18 cellular contexts compared by ENCODE assay signal in the genomic region with DNA sequence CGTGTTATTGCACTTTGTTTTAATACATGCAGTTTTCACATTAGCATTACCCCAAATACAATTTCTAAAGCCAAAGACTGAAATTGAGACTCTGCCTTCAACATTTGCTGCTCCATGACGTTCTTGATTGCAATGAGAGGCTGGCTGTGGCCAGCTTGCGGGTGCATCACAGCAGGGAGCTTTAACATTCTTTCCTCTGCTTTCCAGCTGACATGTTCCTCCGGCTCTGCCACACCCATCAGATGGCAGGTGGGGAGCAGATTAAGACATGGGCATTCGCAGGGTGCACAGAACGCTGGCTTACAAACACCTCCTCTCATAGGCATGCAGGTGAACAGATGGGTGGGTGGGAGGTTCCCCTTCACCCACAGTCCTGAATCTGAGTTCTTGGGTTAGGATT.
DNase-seq lines count a peak whose midpoint lies in the region; ATAC-seq lines count a peak whose summit lies in the region.
"Had no signal": no experiment of that assay in that cellular context is flagged by ENCODE, and none has a peak within 500 bp of the region (broad histone marks: within the 10 kb centered on the region; RNA-seq: fewer than 3 reads in every experiment).

No MANE protein-coding gene starts in this region.

- WGBS in mesenchymal stem cell = 98% methylated on average over 4 of the region's 6 CpGs

- H2BK12ac ChIP-seq in mesenchymal stem cell (ENCODE audit: low read length in 2 of 2) = no peak overlapping the region

- no peak overlapping the region for H3K4me3 ChIP-seq in mesenchymal stem cell (ENCODE audit: insufficient read depth in 1 of 2, low read depth in 1 of 2, low read length in 2 of 2)
- H3K4me3 ChIP-seq: GM12878, K562, left lung had no signal

- no peak overlapping the region for H3K18ac ChIP-seq in mesenchymal stem cell (ENCODE audit: low read depth in 1 of 2, low read length in 2 of 2)

- DNase-seq in COR-L47 (lab: John Stamatoyannopoulos, UW) (peak; percentile 43), G401 (ENCODE audit: low spot score) (peak; percentile 12), NCI-H2171 treated with DMSO at 0.1 percent for 48 hours (lab: John Stamatoyannopoulos, UW) (peak; percentile 95), left colon (no peak), mesenchymal stem cell (no peak), SW480 (ENCODE audit: low spot score) (no peak)
- DNase-seq: activated CD4-positive, alpha-beta T cell treated with anti-CD3 and anti-CD28 coated beads for 36 hours; activated naive CD4-positive, alpha-beta T cell treated with anti-CD3 and anti-CD28 coated beads, Interleukin-2, amount 50 U/mL, for 16 hours; activated T-cell treated with anti-CD3 and anti-CD28 coated beads, Interleukin-2, amount 50 U/mL, for 72 hours; aorta; left lung; NCI-H1930; PC-3; SHP77; T-cell had no signal

- H3K27me3 ChIP-seq in mesenchymal stem cell (ENCODE audit: control insufficient read depth in 1 of 2, insufficient read depth in 1 of 2, low read length in 2 of 2) = no peaks in the 10 kb centered on the region
- H3K27me3 ChIP-seq: left lung had no signal

- ATAC-seq in left colon (peak; percentile 43), GM21786 (IDR thresholded peaks at IDR 0.05; ENCODE audit: unreplicated experiment) (no peak)
- ATAC-seq: activated CD4-positive, alpha-beta T cell treated with anti-CD3 and anti-CD28 coated beads for 36 hours; activated T-cell treated with anti-CD3 and anti-CD28 coated beads, Interleukin-2, amount 50 U/mL, for 72 hours; GM12878; K562; left lung; PC-3; T-cell had no signal

- in situ Hi-C loops in G401 (cut with HindIII; ENCODE audit: low sequenced_read_pairs) = no loop called here

- H3K4me2 ChIP-seq in mesenchymal stem cell (ENCODE audit: low read length, poor library complexity, severe bottlenecking) = no peak overlapping the region

- no peak overlapping the region for H2BK5ac ChIP-seq in mesenchymal stem cell (ENCODE audit: low read depth, low read length, poor library complexity, severe bottlenecking)

- no peak overlapping the region for H3K27ac ChIP-seq in mesenchymal stem cell (ENCODE audit: low read length, poor library complexity, severe bottlenecking)
- H3K27ac ChIP-seq: left lung had no signal

- peaks cover 14% of the 10 kb centered on the region for H3K79me1 ChIP-seq in mesenchymal stem cell (replicated peaks; ENCODE audit: low read length, poor library complexity, severe bottlenecking)

- H4K8ac ChIP-seq in mesenchymal stem cell (ENCODE audit: low read length) = no peak overlapping the region

- no peak overlapping the region for H4K91ac ChIP-seq in mesenchymal stem cell (ENCODE audit: low read length)

- no peak overlapping the region for H3K14ac ChIP-seq in mesenchymal stem cell (ENCODE audit: low read length in 2 of 2)

- peaks cover 4% of the 10 kb centered on the region for H3K4me1 ChIP-seq in mesenchymal stem cell (ENCODE audit: control insufficient read depth, insufficient read depth, low read depth, low read length)

- intact Hi-C loops in left colon (cut with DNase I, micrococcal nuclease) = no loop called here

- no peak overlapping the region for H3K4ac ChIP-seq in mesenchymal stem cell (ENCODE audit: low read depth in 1 of 2, low read length in 2 of 2)

- peaks cover 0 to 7% of the 10 kb centered on the region in 2 experiments for H3K36me3 ChIP-seq in mesenchymal stem cell (ENCODE audit: control insufficient read depth in 1 of 2, insufficient read depth in 2 of 2, low read depth in 1 of 2, low read length in 2 of 2)
- H3K36me3 ChIP-seq: left lung had no signal

- H3K9me3 ChIP-seq in mesenchymal stem cell (ENCODE audit: control insufficient read depth, low read length) = no peaks in the 10 kb centered on the region
- H3K9me3 ChIP-seq: left lung had no signal

- H3K23ac ChIP-seq in mesenchymal stem cell (ENCODE audit: low read length in 2 of 2) = no peak overlapping the region

- no peak overlapping the region for H2AK5ac ChIP-seq in mesenchymal stem cell (ENCODE audit: low read length, severe bottlenecking)

- H2AFZ ChIP-seq in mesenchymal stem cell (ENCODE audit: low read depth, low read length) = no peak overlapping the region

- no peak overlapping the region for H2BK15ac ChIP-seq in mesenchymal stem cell (ENCODE audit: low read depth, poor library complexity, severe bottlenecking)

- H2BK120ac ChIP-seq in mesenchymal stem cell (ENCODE audit: low read depth, low read length) = no peak overlapping the region

- H3K9ac ChIP-seq in mesenchymal stem cell (ENCODE audit: low read length) = no peak overlapping the region

Comparison
In these comparisons a context has a peak if more than half of its experiments do, and no peak if none do; other contexts are left out.
1. DNase-seq: peak in COR-L47 (single experiment), G401 (single experiment) and NCI-H2171 treated with DMSO at 0.1 percent for 48 hours (single experiment); none in left colon (0 of 2), mesenchymal stem cell (single experiment) and SW480 (single experiment).